ENCODE assay signal across 17 cellular contexts in genomic region chr20:47412073-47412472, GRCh38. TPM values are rescaled to one million over a fixed set of nuclear protein-coding genes. Genes with fewer than 3 reads are reported as not detected.
DNase-seq lines count a peak whose midpoint lies in the region; ATAC-seq and TF ChIP-seq lines count a peak whose summit lies in the region.
"Had no signal": no experiment of that assay in that cellular context is flagged by ENCODE, and none has a peak within 500 bp of the region (broad histone marks: within the 10 kb centered on the region; RNA-seq: fewer than 3 reads in every experiment).

No MANE protein-coding gene starts in this region.

- peaks cover 34% of the 10 kb centered on the region for H3K4me1 Mint-ChIP-seq in activated T-cell treated with anti-CD3 and anti-CD28 coated beads, Interleukin-2, amount 50 U/mL, for 24 hours (ENCODE audit: low read depth)
- peaks cover 33% of the 10 kb centered on the region for H3K4me1 Mint-ChIP-seq in activated T-cell treated with anti-CD3 and anti-CD28 coated beads, Interleukin-2, amount 50 U/mL, for 4 hours (ENCODE audit: low read depth)
- H3K4me1 Mint-ChIP-seq in dendritic cell treated with granulocyte-macrophage colony-stimulating factor and Interleukin-4, amounts not matched to agents 40 ng/mL and 50 ng/mL, for 4 days (ENCODE audit: low read depth) = peaks cover 47% of the 10 kb centered on the region
- H3K4me1 Mint-ChIP-seq in stimulated activated naive B cell treated with anti-CD40 and anti-IgM and Interleukin-4, amounts not matched to agents 10 μg/mL and 1 μg/mL and 100 μg/mL, for 72 hours = peaks cover 46 to 84% of the 10 kb centered on the region in 2 donors

- H3K4me1 ChIP-seq in Karpas-422 (ENCODE audit: low read length) = peaks cover 67% of the 10 kb centered on the region
- peaks cover 2% of the 10 kb centered on the region for H3K4me1 ChIP-seq in ovary (ENCODE audit: insufficient read depth)

- ATAC-seq in activated T-cell treated with anti-CD3 and anti-CD28 coated beads, Interleukin-2, amount 50 U/mL, for 4 hours = no peak
- ATAC-seq in stimulated activated naive B cell treated with anti-CD40 and anti-IgM and Interleukin-4, amounts not matched to agents 10 μg/mL and 1 μg/mL and 100 μg/mL, for 72 hours (replicated peaks) = peak; percentile 8 to 18
- no peak for ATAC-seq in GM21360 (IDR thresholded peaks at IDR 0.05; ENCODE audit: unreplicated experiment)

- no peak overlapping the region for H3K4me3 ChIP-seq in Karpas-422 (ENCODE audit: low read length)
- H3K4me3 ChIP-seq in ovary = no peak overlapping the region
- H3K4me3 ChIP-seq: testis had no signal

- H3K36me3 ChIP-seq in Karpas-422 (ENCODE audit: insufficient read depth, low read length) (no peaks in the 10 kb centered on the region), ovary (no peaks in the 10 kb centered on the region)

- no peaks in the 10 kb centered on the region for H4K20me1 ChIP-seq in Karpas-422 (ENCODE audit: insufficient read depth, low read depth, low read length)

- H3K4me2 ChIP-seq in Karpas-422 (ENCODE audit: low read depth, low read length, poor library complexity, severe bottlenecking) = peak overlapping the region; percentile 51

- peak overlapping the region; percentile 41 for H3K9ac ChIP-seq in Karpas-422 (ENCODE audit: low read length)

- no peaks in the 10 kb centered on the region for H3K9me2 ChIP-seq in Karpas-422 (replicated peaks; ENCODE audit: insufficient read depth, low read length)

- TF ChIP-seq EP300 in ovary (IDR thresholded peaks at IDR 0.05) = no peak

- H3K27ac ChIP-seq in Karpas-422 (ENCODE audit: low read length) (peak overlapping the region; percentile 97), ovary (no peak overlapping the region)
- H3K27ac ChIP-seq: VCaP had no signal

- TF ChIP-seq CTCF in ovary (IDR thresholded peaks at IDR 0.05) = no peak

- H3K9me3 ChIP-seq in Karpas-422 (ENCODE audit: low read length) (no peaks in the 10 kb centered on the region), ovary (no peaks in the 10 kb centered on the region)
- H3K9me3 ChIP-seq: testis had no signal

- no peaks in the 10 kb centered on the region for H3K27me3 ChIP-seq in Karpas-422 (ENCODE audit: low read length)
- no peaks in the 10 kb centered on the region for H3K27me3 ChIP-seq in ovary
- H3K27me3 ChIP-seq: testis had no signal

- H3K79me2 ChIP-seq in Karpas-422 (ENCODE audit: low read length) = no peaks in the 10 kb centered on the region

- no peak for DNase-seq in activated T-cell treated with anti-CD3 and anti-CD28 coated beads, Interleukin-2, amount 50 U/mL, for 24 hours
- DNase-seq in activated T-cell treated with anti-CD3 and anti-CD28 coated beads, Interleukin-2, amount 50 U/mL, for 4 hours = no peak
- DNase-seq in Karpas-422 = peak; percentile 67
- DNase-seq in stimulated activated naive B cell treated with anti-CD40 and anti-IgM and Interleukin-4, amounts not matched to agents 10 μg/mL and 1 μg/mL and 100 μg/mL, for 72 hours = no peak
- DNase-seq in ovary = no peak
- no peak for DNase-seq in medulla oblongata (ENCODE audit: extremely low spot score)
- DNase-seq: CD8-positive, alpha-beta memory T cell; effector CD4-positive, alpha-beta T cell; NCI-H2081; NCI-H69; stimulated activated CD4-positive, alpha-beta T cell treated with anti-CD3 and anti-CD28 coated beads, Interleukin-1b, Interleukin-23, amount 100 ng/mL, for 48 hours; testis had no signal

- H2AFZ ChIP-seq in Karpas-422 (ENCODE audit: low read length) = no peak overlapping the region

- WGBS in ovary, 3 donors = 86 to 88% (median 87%) methylated on average over 4 of the region's 4 CpGs

- H3K27ac Mint-ChIP-seq in activated T-cell treated with anti-CD3 and anti-CD28 coated beads, Interleukin-2, amount 50 U/mL, for 24 hours = peak overlapping the region; percentile 67
- peak overlapping the region; percentile 61 for H3K27ac Mint-ChIP-seq in dendritic cell treated with granulocyte-macrophage colony-stimulating factor and Interleukin-4, amounts not matched to agents 40 ng/mL and 50 ng/mL, for 4 days
- H3K27ac Mint-ChIP-seq in stimulated activated naive B cell treated with anti-CD40 and anti-IgM and Interleukin-4, amounts not matched to agents 10 μg/mL and 1 μg/mL and 100 μg/mL, for 72 hours = peak overlapping the region; percentile 92
- H3K27ac Mint-ChIP-seq: brain, nephron had no signal

- intact Hi-C loops in dendritic cell treated with granulocyte-macrophage colony-stimulating factor and Interleukin-4, amounts not matched to agents 40 ng/mL and 50 ng/mL, for 4 days (cut with micrococcal nuclease) = no loop called here
- intact Hi-C loops in ovary (cut with DNase I) = no loop called here

- H3K4me3 Mint-ChIP-seq in activated T-cell treated with anti-CD3 and anti-CD28 coated beads, Interleukin-2, amount 50 U/mL, for 24 hours = no peak overlapping the region
- H3K4me3 Mint-ChIP-seq in activated T-cell treated with anti-CD3 and anti-CD28 coated beads, Interleukin-2, amount 50 U/mL, for 4 hours = no peak overlapping the region
- H3K4me3 Mint-ChIP-seq in dendritic cell treated with granulocyte-macrophage colony-stimulating factor and Interleukin-4, amounts not matched to agents 40 ng/mL and 50 ng/mL, for 4 days = no peak overlapping the region
- peak overlapping the region; percentile 78 to 84 for H3K4me3 Mint-ChIP-seq in stimulated activated naive B cell treated with anti-CD40 and anti-IgM and Interleukin-4, amounts not matched to agents 10 μg/mL and 1 μg/mL and 100 μg/mL, for 72 hours
- H3K4me3 Mint-ChIP-seq: brain, nephron had no signal

- no peak for TF ChIP-seq POLR2A in ovary (IDR thresholded peaks at IDR 0.05)

- H3K36me3 Mint-ChIP-seq in activated T-cell treated with anti-CD3 and anti-CD28 coated beads, Interleukin-2, amount 50 U/mL, for 24 hours (ENCODE audit: low read depth) = peaks cover 3% of the 10 kb centered on the region
- no peaks in the 10 kb centered on the region for H3K36me3 Mint-ChIP-seq in activated T-cell treated with anti-CD3 and anti-CD28 coated beads, Interleukin-2, amount 50 U/mL, for 4 hours (ENCODE audit: insufficient read depth)
- no peaks in the 10 kb centered on the region for H3K36me3 Mint-ChIP-seq in dendritic cell treated with granulocyte-macrophage colony-stimulating factor and Interleukin-4, amounts not matched to agents 40 ng/mL and 50 ng/mL, for 4 days (ENCODE audit: low read depth)
- H3K36me3 Mint-ChIP-seq in stimulated activated naive B cell treated with anti-CD40 and anti-IgM and Interleukin-4, amounts not matched to agents 10 μg/mL and 1 μg/mL and 100 μg/mL, for 72 hours = peaks cover 21 to 30% of the 10 kb centered on the region in 2 donors
- H3K36me3 Mint-ChIP-seq: brain had no signal

- H3K27me3 Mint-ChIP-seq in activated T-cell treated with anti-CD3 and anti-CD28 coated beads, Interleukin-2, amount 50 U/mL, for 24 hours = no peaks in the 10 kb centered on the region
- H3K27me3 Mint-ChIP-seq in activated T-cell treated with anti-CD3 and anti-CD28 coated beads, Interleukin-2, amount 50 U/mL, for 4 hours (ENCODE audit: low read depth) = no peaks in the 10 kb centered on the region
- no peaks in the 10 kb centered on the region for H3K27me3 Mint-ChIP-seq in dendritic cell treated with granulocyte-macrophage colony-stimulating factor and Interleukin-4, amounts not matched to agents 40 ng/mL and 50 ng/mL, for 4 days
- H3K27me3 Mint-ChIP-seq in stimulated activated naive B cell treated with anti-CD40 and anti-IgM and Interleukin-4, amounts not matched to agents 10 μg/mL and 1 μg/mL and 100 μg/mL, for 72 hours = no peaks in the 10 kb centered on the region

- no peaks in the 10 kb centered on the region for H3K9me3 Mint-ChIP-seq in activated T-cell treated with anti-CD3 and anti-CD28 coated beads, Interleukin-2, amount 50 U/mL, for 24 hours
- no peaks in the 10 kb centered on the region for H3K9me3 Mint-ChIP-seq in activated T-cell treated with anti-CD3 and anti-CD28 coated beads, Interleukin-2, amount 50 U/mL, for 4 hours
- no peaks in the 10 kb centered on the region for H3K9me3 Mint-ChIP-seq in dendritic cell treated with granulocyte-macrophage colony-stimulating factor and Interleukin-4, amounts not matched to agents 40 ng/mL and 50 ng/mL, for 4 days
- H3K9me3 Mint-ChIP-seq in stimulated activated naive B cell treated with anti-CD40 and anti-IgM and Interleukin-4, amounts not matched to agents 10 μg/mL and 1 μg/mL and 100 μg/mL, for 72 hours = peaks cover 3 to 7% of the 10 kb centered on the region in 2 donors
- H3K9me3 Mint-ChIP-seq: CD8-positive, alpha-beta memory T cell; nephron had no signal

RNA-seq across cellular contexts. Expression of gene ZMYND8, which starts 55.6 kb away (rescaled TPM):
- 10 to 100 TPM; 15.6 to 18.7 (median 17.5) TPM for total RNA-seq in activated T-cell treated with anti-CD3 and anti-CD28 coated beads, Interleukin-2, amount 50 U/mL, for 4 hours
- 33.0 and 44.1 TPM in 2 replicates for total RNA-seq in Karpas-422 (2014; rRNA removed; shearing (Covaris generic); ENCODE audit: low replicate concordance)
- total RNA-seq in ovary = 10 to 100 TPM; 20.3 to 40.7 (median 31.2) TPM
- 10 to 100 TPM in 1 of 2 donors, 1 to 10 TPM in 1; 8.3 to 23.5 TPM for polyA plus RNA-seq in ovary

Comparison
In these comparisons a context has a peak if more than half of its experiments do, and no peak if none do; other contexts are left out.
1. H3K4me3 Mint-ChIP-seq: peak in stimulated activated naive B cell treated with anti-CD40 and anti-IgM and Interleukin-4, amounts not matched to agents 10 μg/mL and 1 μg/mL and 100 μg/mL, for 72 hours (2 of 2); none in activated T-cell treated with anti-CD3 and anti-CD28 coated beads, Interleukin-2, amount 50 U/mL, for 24 hours (single experiment), activated T-cell treated with anti-CD3 and anti-CD28 coated beads, Interleukin-2, amount 50 U/mL, for 4 hours (single experiment) and dendritic cell treated with granulocyte-macrophage colony-stimulating factor and Interleukin-4, amounts not matched to agents 40 ng/mL and 50 ng/mL, for 4 days (single experiment).
2. ATAC-seq: peak in stimulated activated naive B cell treated with anti-CD40 and anti-IgM and Interleukin-4, amounts not matched to agents 10 μg/mL and 1 μg/mL and 100 μg/mL, for 72 hours (2 of 2); none in activated T-cell treated with anti-CD3 and anti-CD28 coated beads, Interleukin-2, amount 50 U/mL, for 4 hours (0 of 2) and GM21360 (single experiment).
3. Peak in every context shown above with its lines, with median percentiles within 50 percentile points of each other: H3K27ac Mint-ChIP-seq.